ENCODE assay signal across 1 cellular context in the genomic region with DNA sequence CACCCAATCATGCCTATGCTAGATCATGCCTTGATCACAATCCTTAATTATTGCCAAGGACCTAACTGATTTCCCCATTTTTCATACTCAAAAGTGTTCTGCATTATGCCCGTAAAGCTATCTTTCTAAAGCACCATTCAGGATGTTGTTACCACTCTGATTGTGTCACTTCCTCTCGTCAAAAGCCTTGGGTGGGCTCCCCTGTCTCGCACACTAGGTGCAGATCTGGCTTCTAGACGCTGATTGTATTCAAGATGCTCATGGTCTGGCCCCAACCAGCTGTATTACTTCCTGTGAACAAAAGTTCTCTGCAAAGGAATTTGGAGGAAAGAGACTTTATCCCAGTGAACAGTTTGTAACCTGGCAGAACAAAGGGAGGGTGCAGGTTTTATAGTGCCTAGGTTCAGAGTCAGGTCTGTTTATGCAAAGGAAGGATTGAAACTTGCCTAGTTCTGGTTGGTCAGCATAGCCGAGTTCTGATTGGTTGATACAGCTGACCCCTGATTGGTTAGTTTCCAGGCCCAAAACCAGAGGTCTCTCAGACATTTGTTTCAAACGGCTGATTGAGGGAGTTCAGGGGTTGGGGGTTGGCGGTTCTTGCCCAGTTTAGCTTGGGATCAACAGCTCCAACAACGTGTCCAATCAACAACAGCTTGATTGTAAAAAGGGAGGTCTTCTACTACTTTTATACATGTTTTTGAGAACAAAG.
A peak's percentile ranks its signal among the peaks of the same experiment; 100 is the strongest.
TF ChIP-seq lines count a peak whose summit lies in the region.

No MANE protein-coding gene starts in this region.

TF ChIP-seq in K562, 482 proteins besides CTCF, POLR2A, EP300 and RAD21:
- TF ChIP-seq NFYB (IDR thresholded peaks at IDR 0.05; ENCODE audit: extremely low read depth, insufficient read length) = peak; percentile 40
- TF ChIP-seq CREBBP (IDR thresholded peaks at IDR 0.05; ENCODE audit: low read depth, low read length) = no peak
- TF ChIP-seq ZBTB49 (CRISPR knock-in tag; IDR thresholded peaks at IDR 0.05; ENCODE audit: borderline replicate concordance) = no peak
- TF ChIP-seq, protein P1, sequence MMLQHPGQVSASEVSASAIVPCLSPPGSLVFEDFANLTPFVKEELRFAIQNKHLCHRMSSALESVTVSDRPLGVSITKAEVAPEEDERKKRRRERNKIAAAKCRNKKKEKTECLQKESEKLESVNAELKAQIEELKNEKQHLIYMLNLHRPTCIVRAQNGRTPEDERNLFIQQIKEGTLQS (IDR thresholded peaks at IDR 0.05) = no peak
- TF ChIP-seq, protein P1 (CRISPR knock-in tag; conservative IDR thresholded peaks at IDR 0.05) = no peak
- no peak for TF ChIP-seq HLTF (IDR thresholded peaks at IDR 0.05)
- no peak for TF ChIP-seq PRPF4 (IDR thresholded peaks at IDR 0.05; ENCODE audit: insufficient read depth, low read depth, low read length, poor library complexity, severe bottlenecking)
- no peak for TF ChIP-seq ILF3 (IDR thresholded peaks at IDR 0.05; ENCODE audit: borderline replicate concordance)
- TF ChIP-seq HMBOX1 (IDR thresholded peaks at IDR 0.05) = no peak
- TF ChIP-seq FOS (IDR thresholded peaks at IDR 0.05; ENCODE audit: extremely low read depth, insufficient read length) = peak; percentile 12
- TF ChIP-seq RBM25 (IDR thresholded peaks at IDR 0.05; ENCODE audit: low read depth, low read length, severe bottlenecking) = peak; percentile 23
- TF ChIP-seq, protein P2, sequence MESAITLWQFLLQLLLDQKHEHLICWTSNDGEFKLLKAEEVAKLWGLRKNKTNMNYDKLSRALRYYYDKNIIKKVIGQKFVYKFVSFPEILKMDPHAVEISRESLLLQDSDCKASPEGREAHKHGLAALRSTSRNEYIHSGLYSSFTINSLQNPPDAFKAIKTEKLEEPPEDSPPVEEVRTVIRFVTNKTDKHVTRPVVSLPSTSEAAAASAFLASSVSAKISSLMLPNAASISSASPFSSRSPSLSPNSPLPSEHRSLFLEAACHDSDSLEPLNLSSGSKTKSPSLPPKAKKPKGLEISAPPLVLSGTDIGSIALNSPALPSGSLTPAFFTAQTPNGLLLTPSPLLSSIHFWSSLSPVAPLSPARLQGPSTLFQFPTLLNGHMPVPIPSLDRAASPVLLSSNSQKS (CRISPR knock-in tag; IDR thresholded peaks at IDR 0.05) = no peak
- TF ChIP-seq ZNF507 (tag; conservative IDR thresholded peaks at IDR 0.05) = no peak
- TF ChIP-seq IFI16 (CRISPR knock-in tag; IDR thresholded peaks at IDR 0.05) = no peak
- TF ChIP-seq ZNF212 (CRISPR knock-in tag; IDR thresholded peaks at IDR 0.05) = no peak
- TF ChIP-seq ZNF639 (CRISPR knock-in tag; conservative IDR thresholded peaks at IDR 0.05 in 1 of 2, IDR thresholded peaks at IDR 0.05 in 1 of 2) = no peak
